Comparison of ENCODE assay signal across 21 cellular contexts in genomic region chr2:86176583-86176982, GRCh38.
"Had no signal": no experiment of that assay in that cellular context is flagged by ENCODE, and none has a peak within 500 bp of the region (broad histone marks: within the 10 kb centered on the region; RNA-seq: fewer than 3 reads in every experiment).

No MANE protein-coding gene starts in this region.

- H3K4me1 ChIP-seq: uterus had no signal

- H3K4me3 Mint-ChIP-seq: activated CD4-positive, alpha-beta T cell treated with anti-CD3 and anti-CD28 coated beads, Interleukin-2, amount 10 ng/mL, durations not matched to agents 7 days and 5 days; activated CD8-positive, alpha-beta memory T cell treated with anti-CD3 and anti-CD28 coated beads, Interleukin-2, amount 10 ng/mL, durations not matched to agents 7 days and 5 days; activated CD8-positive, alpha-beta T cell treated with anti-CD3 and anti-CD28 coated beads for 36 hours; activated naive CD8-positive, alpha-beta T cell treated with anti-CD3 and anti-CD28 coated beads for 36 hours; dendritic cell treated with granulocyte-macrophage colony-stimulating factor and Interleukin-4, amounts not matched to agents 40 ng/mL and 50 ng/mL, for 4 days; naive thymus-derived CD8-positive, alpha-beta T cell; stimulated activated naive B cell treated with anti-CD40 and anti-IgM and Interleukin-4, amounts not matched to agents 10 μg/mL and 1 μg/mL and 100 μg/mL, for 72 hours had no signal

- H3K36me3 ChIP-seq: uterus had no signal

- H3K4me3 ChIP-seq: body of pancreas, lower lobe of right lung, right lobe of liver, transverse colon, uterus had no signal

- H3K27ac ChIP-seq: body of pancreas, lower lobe of right lung, parathyroid adenoma, right lobe of liver, transverse colon, uterus had no signal

- ATAC-seq: activated CD8-positive, alpha-beta memory T cell treated with anti-CD3 and anti-CD28 coated beads, Interleukin-2, amount 10 ng/mL, durations not matched to agents 7 days and 5 days; activated CD8-positive, alpha-beta T cell treated with anti-CD3 and anti-CD28 coated beads for 36 hours; body of pancreas; lower lobe of right lung; naive thymus-derived CD8-positive, alpha-beta T cell; stimulated activated naive B cell treated with anti-CD40 and anti-IgM and Interleukin-4, amounts not matched to agents 10 μg/mL and 1 μg/mL and 100 μg/mL, for 72 hours had no signal

- H3K9ac ChIP-seq: parathyroid adenoma had no signal

- H3K9me3 ChIP-seq: body of pancreas, lower lobe of right lung, right lobe of liver, transverse colon, uterus had no signal

- H2AFZ ChIP-seq: parathyroid adenoma had no signal

- H3K27ac Mint-ChIP-seq: activated CD4-positive, alpha-beta T cell treated with anti-CD3 and anti-CD28 coated beads, Interleukin-2, amount 10 ng/mL, durations not matched to agents 7 days and 5 days; activated CD8-positive, alpha-beta memory T cell treated with anti-CD3 and anti-CD28 coated beads, Interleukin-2, amount 10 ng/mL, durations not matched to agents 7 days and 5 days; activated CD8-positive, alpha-beta T cell treated with anti-CD3 and anti-CD28 coated beads for 36 hours; activated naive CD8-positive, alpha-beta T cell treated with anti-CD3 and anti-CD28 coated beads for 36 hours; dendritic cell treated with granulocyte-macrophage colony-stimulating factor and Interleukin-4, amounts not matched to agents 40 ng/mL and 50 ng/mL, for 4 days; stimulated activated naive B cell treated with anti-CD40 and anti-IgM and Interleukin-4, amounts not matched to agents 10 μg/mL and 1 μg/mL and 100 μg/mL, for 72 hours had no signal

- H3K27me3 Mint-ChIP-seq: activated CD4-positive, alpha-beta T cell treated with anti-CD3 and anti-CD28 coated beads, Interleukin-2, amount 10 ng/mL, durations not matched to agents 7 days and 5 days; activated CD8-positive, alpha-beta memory T cell treated with anti-CD3 and anti-CD28 coated beads, Interleukin-2, amount 10 ng/mL, durations not matched to agents 7 days and 5 days; activated CD8-positive, alpha-beta T cell treated with anti-CD3 and anti-CD28 coated beads for 36 hours; activated naive CD8-positive, alpha-beta T cell treated with anti-CD3 and anti-CD28 coated beads for 36 hours; dendritic cell treated with granulocyte-macrophage colony-stimulating factor and Interleukin-4, amounts not matched to agents 40 ng/mL and 50 ng/mL, for 4 days; naive thymus-derived CD8-positive, alpha-beta T cell; stimulated activated naive B cell treated with anti-CD40 and anti-IgM and Interleukin-4, amounts not matched to agents 10 μg/mL and 1 μg/mL and 100 μg/mL, for 72 hours had no signal

- DNase-seq: activated CD4-positive, alpha-beta T cell treated with anti-CD3 and anti-CD28 coated beads, Interleukin-2, amount 10 ng/mL, durations not matched to agents 7 days and 5 days; activated CD4-positive, CD25-positive, alpha-beta regulatory T cell; activated CD8-positive, alpha-beta memory T cell treated with anti-CD3 and anti-CD28 coated beads, Interleukin-2, amount 10 ng/mL, durations not matched to agents 7 days and 5 days; activated CD8-positive, alpha-beta T cell treated with anti-CD3 and anti-CD28 coated beads for 36 hours; activated naive CD8-positive, alpha-beta T cell treated with anti-CD3 and anti-CD28 coated beads for 36 hours; activated T-cell treated with anti-CD3 and anti-CD28 coated beads for 4 hours; body of pancreas; caudate nucleus; effector CD4-positive, alpha-beta T cell; foreskin fibroblast; lower lobe of right lung; naive thymus-derived CD8-positive, alpha-beta T cell; right lobe of liver; small intestine; stimulated activated CD4-positive, alpha-beta T cell treated with anti-CD3 and anti-CD28 coated beads, Interleukin-2, amount 100 ng/mL, for 24 hours; stimulated activated naive B cell treated with anti-CD40 and anti-IgM and Interleukin-4, amounts not matched to agents 10 μg/mL and 1 μg/mL and 100 μg/mL, for 72 hours; T1000; transverse colon; uterus had no signal

- H3K27me3 ChIP-seq: body of pancreas, right lobe of liver, transverse colon, uterus had no signal

- H3K9me3 Mint-ChIP-seq: activated CD4-positive, alpha-beta T cell treated with anti-CD3 and anti-CD28 coated beads, Interleukin-2, amount 10 ng/mL, durations not matched to agents 7 days and 5 days; activated CD8-positive, alpha-beta T cell treated with anti-CD3 and anti-CD28 coated beads for 36 hours; activated naive CD8-positive, alpha-beta T cell treated with anti-CD3 and anti-CD28 coated beads for 36 hours; dendritic cell treated with granulocyte-macrophage colony-stimulating factor and Interleukin-4, amounts not matched to agents 40 ng/mL and 50 ng/mL, for 4 days; naive thymus-derived CD8-positive, alpha-beta T cell; stimulated activated naive B cell treated with anti-CD40 and anti-IgM and Interleukin-4, amounts not matched to agents 10 μg/mL and 1 μg/mL and 100 μg/mL, for 72 hours had no signal
